Comparison of ENCODE assay signal across 1 cellular context in the genomic region with DNA sequence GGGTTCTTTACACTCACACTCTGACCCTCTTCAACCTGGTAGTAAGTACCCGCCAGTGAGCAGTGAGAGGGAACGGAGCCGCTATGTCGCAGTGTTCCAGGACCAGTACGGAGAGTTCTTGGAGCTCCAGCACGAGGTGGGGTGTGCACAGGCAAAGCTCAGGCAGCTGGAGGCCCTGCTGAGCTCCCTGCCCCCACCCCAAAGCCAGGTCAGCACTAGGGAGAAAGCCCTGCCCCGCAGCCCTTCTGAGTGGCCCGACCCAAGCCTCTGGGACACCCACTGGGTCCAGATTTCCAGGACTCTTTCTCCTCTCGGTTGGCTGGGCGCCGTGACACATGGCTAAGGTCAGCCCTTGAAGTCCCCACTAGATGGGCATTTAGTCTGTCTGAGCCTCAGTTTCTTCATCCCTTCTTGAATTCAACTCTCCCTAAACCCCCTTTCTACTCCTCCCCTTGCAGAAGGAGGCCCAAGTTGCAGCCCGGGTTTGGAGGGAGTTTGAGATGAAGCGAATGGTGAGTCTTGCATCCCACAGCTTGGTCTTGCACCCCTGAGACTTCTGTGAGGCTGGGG.
TF ChIP-seq lines count a peak whose summit lies in the region.

No MANE protein-coding gene starts in this region.

TF ChIP-seq in A549, 52 proteins besides CTCF, POLR2A, EP300 and RAD21 (continued from another document):
- TF ChIP-seq, protein P1, sequence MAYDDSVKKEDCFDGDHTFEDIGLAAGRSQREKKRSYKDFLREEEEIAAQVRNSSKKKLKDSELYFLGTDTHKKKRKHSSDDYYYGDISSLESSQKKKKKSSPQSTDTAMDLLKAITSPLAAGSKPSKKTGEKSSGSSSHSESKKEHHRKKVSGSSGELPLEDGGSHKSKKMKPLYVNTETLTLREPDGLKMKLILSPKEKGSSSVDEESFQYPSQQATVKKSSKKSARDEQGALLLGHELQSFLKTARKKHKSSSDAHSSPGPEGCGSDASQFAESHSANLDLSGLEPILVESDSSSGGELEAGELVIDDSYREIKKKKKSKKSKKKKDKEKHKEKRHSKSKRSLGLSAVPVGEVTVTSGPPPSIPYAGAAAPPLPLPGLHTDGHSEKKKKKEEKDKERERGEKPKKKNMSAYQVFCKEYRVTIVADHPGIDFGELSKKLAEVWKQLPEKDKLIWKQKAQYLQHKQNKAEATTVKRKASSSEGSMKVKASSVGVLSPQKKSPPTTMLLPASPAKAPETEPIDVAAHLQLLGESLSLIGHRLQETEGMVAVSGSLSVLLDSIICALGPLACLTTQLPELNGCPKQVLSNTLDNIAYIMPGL (CRISPR knock-in tag; IDR thresholded peaks at IDR 0.05; ENCODE audit: borderline replicate concordance) = no peak
- TF ChIP-seq CEBPB (IDR thresholded peaks at IDR 0.05) (no peak), CBX2 (IDR thresholded peaks at IDR 0.05; ENCODE audit: borderline replicate concordance, low read depth) (no peak)
TF ChIP-seq in A549: peak in this region for 0.
